ENCODE assay signal across 15 cellular contexts in genomic region chr4:7698586-7698985, GRCh38.
DNase-seq lines count a peak whose midpoint lies in the region; ATAC-seq, FAIRE-seq and TF ChIP-seq lines count a peak whose summit lies in the region.
"Had no signal": no experiment of that assay in that cellular context is flagged by ENCODE, and none has a peak within 500 bp of the region (broad histone marks: within the 10 kb centered on the region; RNA-seq: fewer than 3 reads in every experiment).

No MANE protein-coding gene starts in this region.

- H3K36me3 ChIP-seq in K562 (ENCODE audit: control insufficient read depth, insufficient read depth, low read length): no peaks in the 10 kb centered on the region

- H3K9me1 ChIP-seq in K562 (ENCODE audit: control insufficient read depth, insufficient read depth, low read length): no peaks in the 10 kb centered on the region

- H3K36me3 Mint-ChIP-seq in activated CD8-positive, alpha-beta memory T cell treated with anti-CD3 and anti-CD28 coated beads, Interleukin-2, amount 10 ng/mL, durations not matched to agents 7 days and 5 days: no peaks in the 10 kb centered on the region

- CTCF ChIA-PET in K562 (lab: Yijun Ruan, JAX; ENCODE audit: low intra/inter-chr PET ratio): no interaction called here
- CTCF ChIA-PET in activated CD8-positive, alpha-beta memory T cell treated with anti-CD3 and anti-CD28 coated beads, Interleukin-2, amount 10 ng/mL, durations not matched to agents 7 days and 5 days (lab: Charles Lee): no interaction called here

- no peak for FAIRE-seq in K562 (lab: Jason Lieb, UNC)
- FAIRE-seq in GM19239 (lab: Jason Lieb, UNC): no peak

- H3K4me3 Mint-ChIP-seq in activated CD8-positive, alpha-beta memory T cell treated with anti-CD3 and anti-CD28 coated beads, Interleukin-2, amount 10 ng/mL, durations not matched to agents 7 days and 5 days: no peak overlapping the region
- H3K4me3 Mint-ChIP-seq: CD4-positive, alpha-beta T cell had no signal

- TF ChIP-seq EP300 in K562 (IDR thresholded peaks at IDR 0.05; ENCODE audit: low read length): no peak

- no peaks in the 10 kb centered on the region for H3K4me1 ChIP-seq in K562 (replicated peaks in 1 of 2; ENCODE audit: control insufficient read depth in 2 of 2, insufficient read depth in 2 of 2, low read length in 2 of 2)

- no peak overlapping the region for H3K9ac ChIP-seq in K562 (ENCODE audit: insufficient read depth in 1 of 2, low read depth in 2 of 2, low read length in 2 of 2)

- peaks cover 0 to 17% of the 10 kb centered on the region in 2 experiments; a peak in 3 of 5 replicates for H3K27me3 ChIP-seq in K562 (ENCODE audit: control insufficient read depth in 2 of 2, insufficient read depth in 2 of 2, low read length in 2 of 2)

- no peaks in the 10 kb centered on the region for H3K9me3 Mint-ChIP-seq in activated CD8-positive, alpha-beta memory T cell treated with anti-CD3 and anti-CD28 coated beads, Interleukin-2, amount 10 ng/mL, durations not matched to agents 7 days and 5 days (ENCODE audit: low read depth)
- H3K9me3 Mint-ChIP-seq: CD4-positive, alpha-beta T cell had no signal

- H3K4me2 ChIP-seq in K562 (ENCODE audit: insufficient read depth, low read length): no peak overlapping the region

- no peaks in the 10 kb centered on the region for H3K79me2 ChIP-seq in K562 (ENCODE audit: control insufficient read depth, insufficient read depth, low read length)

- H2AFZ ChIP-seq in K562 (ENCODE audit: low read depth, low read length): no peak overlapping the region

- DNase-seq in AG08396 (ENCODE audit: low spot score): peak; percentile 60
- DNase-seq in H4 (ENCODE audit: low spot score): peak; percentile 40
- peak in 1 of 4 experiments; percentile 7 for DNase-seq in K562 (ENCODE audit: extremely low read depth in 1 of 4, low spot score in 3 of 4)
- peak; percentile 22 for DNase-seq in left kidney (ENCODE audit: low read depth, low spot score)
- DNase-seq in activated CD4-positive, alpha-beta T cell treated with anti-CD3 and anti-CD28 coated beads, Interleukin-2, amount 50 U/mL, for 4 hours: no peak
- no peak for DNase-seq in NCI-H2081 (lab: John Stamatoyannopoulos, UW)
- no peak for DNase-seq in activated CD8-positive, alpha-beta memory T cell treated with anti-CD3 and anti-CD28 coated beads, Interleukin-2, amount 10 ng/mL, durations not matched to agents 7 days and 5 days
- no peak for DNase-seq in GM19239 (ENCODE audit: insufficient read length, low spot score)
- DNase-seq: activated effector memory CD4-positive, alpha-beta T cell treated with anti-CD3 and anti-CD28 coated beads, Interleukin-2, amount 50 U/mL, for 16 hours; caudate nucleus; CD4-positive, alpha-beta T cell; NCI-H1105 treated with DMSO at 0.1 percent for 48 hours; NCI-H345; WERI-Rb-1 had no signal

- POLR2A ChIA-PET in K562 (lab: Yijun Ruan, JAX): no interaction called here

- TF ChIP-seq RAD21 in K562 (CRISPR knock-in tag; conservative IDR thresholded peaks at IDR 0.05 in 1 of 2, IDR thresholded peaks at IDR 0.05 in 1 of 2): no peak

- H3K27ac ChIP-seq in K562 (ENCODE audit: extremely low read depth, low read depth, low read length): no peak overlapping the region
- H3K27ac ChIP-seq: WERI-Rb-1 had no signal

- intact Hi-C loops in K562 (cut with micrococcal nuclease): no loop called here

- no peak overlapping the region for H3K4me3 ChIP-seq in K562

- no peak overlapping the region for H3K27ac Mint-ChIP-seq in activated CD8-positive, alpha-beta memory T cell treated with anti-CD3 and anti-CD28 coated beads, Interleukin-2, amount 10 ng/mL, durations not matched to agents 7 days and 5 days
- H3K27ac Mint-ChIP-seq: CD4-positive, alpha-beta T cell; progenitor cell of endocrine pancreas had no signal

- no peaks in the 10 kb centered on the region for H4K20me1 ChIP-seq in K562 (replicated peaks; ENCODE audit: control insufficient read depth, insufficient read depth, low read length)

- no TSS peak for BruUV-seq in K562 (replicated peaks; lab: Mats Ljungman, UMichigan)

- in situ Hi-C loops in K562 (cut with MboI): no loop called here

- H3K4me1 Mint-ChIP-seq in activated CD8-positive, alpha-beta memory T cell treated with anti-CD3 and anti-CD28 coated beads, Interleukin-2, amount 10 ng/mL, durations not matched to agents 7 days and 5 days: no peaks in the 10 kb centered on the region

- H3K27me3 Mint-ChIP-seq in activated CD8-positive, alpha-beta memory T cell treated with anti-CD3 and anti-CD28 coated beads, Interleukin-2, amount 10 ng/mL, durations not matched to agents 7 days and 5 days: peaks cover 15% of the 10 kb centered on the region

- no peak for TF ChIP-seq POLR2A in K562 (conservative IDR thresholded peaks at IDR 0.05)

- 3% methylated on average over 12 of the region's 12 CpGs for WGBS in K562 (ENCODE audit: insufficient coverage, low coverage, missing lambda C conversion rate)

- 0 out of 3 replicates have a peak, but pooled peaks have one; percentile 54 for ATAC-seq in K562
- ATAC-seq in activated CD8-positive, alpha-beta memory T cell treated with anti-CD3 and anti-CD28 coated beads, Interleukin-2, amount 10 ng/mL, durations not matched to agents 7 days and 5 days: no peak

- 0 out of 6 replicates have a peak, but pooled peaks of 1 of the 3 experiments have one; percentile 6 for TF ChIP-seq CTCF in K562 (IDR thresholded peaks at IDR 0.05 in 2 of 3, conservative IDR thresholded peaks at IDR 0.05 in 1 of 3; ENCODE audit: insufficient read depth in 2 of 3, low read depth in 1 of 3, low read length in 3 of 3)

- no peaks in the 10 kb centered on the region for H3K9me3 ChIP-seq in K562 (replicated peaks; ENCODE audit: control insufficient read depth, insufficient read depth, low read depth, low read length)

TF ChIP-seq in K562, 482 proteins besides CTCF, POLR2A, EP300 and RAD21 (continues in another document):
- TF ChIP-seq PATZ1 (CRISPR knock-in tag; IDR thresholded peaks at IDR 0.05; ENCODE audit: borderline replicate concordance) (no peak), ZNF561 (CRISPR knock-in tag; conservative IDR thresholded peaks at IDR 0.05) (no peak), ZNF347 (CRISPR knock-in tag; IDR thresholded peaks at IDR 0.05; ENCODE audit: low read depth) (no peak), HMBOX1 (IDR thresholded peaks at IDR 0.05) (no peak), CBX5 (IDR thresholded peaks at IDR 0.05; ENCODE audit: borderline replicate concordance, low read depth) (no peak), NFATC3 (IDR thresholded peaks at IDR 0.05) (no peak), SP2 (IDR thresholded peaks at IDR 0.05; ENCODE audit: extremely low read depth, low read depth, low read length, poor library complexity, severe bottlenecking) (no peak), BRD9 (IDR thresholded peaks at IDR 0.05; ENCODE audit: low read depth, partially characterized antibody) (no peak), MNT (conservative IDR thresholded peaks at IDR 0.05) (no peak), MXI1 (IDR thresholded peaks at IDR 0.05; ENCODE audit: low read depth, low read length) (no peak), TCF3 (CRISPR knock-in tag; IDR thresholded peaks at IDR 0.05) (no peak), KLF6 (CRISPR knock-in tag; IDR thresholded peaks at IDR 0.05; ENCODE audit: borderline replicate concordance) (no peak), POU5F1 (IDR thresholded peaks at IDR 0.05; ENCODE audit: borderline replicate concordance, low read depth, low read length, partially characterized antibody) (no peak)

Comparison
In these comparisons a context has a peak if more than half of its experiments do, and no peak if none do; other contexts are left out.
1. DNase-seq: peak in AG08396 (single experiment), H4 (single experiment) and left kidney (single experiment); none in activated CD4-positive, alpha-beta T cell treated with anti-CD3 and anti-CD28 coated beads, Interleukin-2, amount 50 U/mL, for 4 hours (0 of 2), NCI-H2081 (0 of 2), activated CD8-positive, alpha-beta memory T cell treated with anti-CD3 and anti-CD28 coated beads, Interleukin-2, amount 10 ng/mL, durations not matched to agents 7 days and 5 days (single experiment) and GM19239 (single experiment).